In genomic region chr13:45055198-45055901, GRCh38 we compare ENCODE assay signal across 9 cellular contexts.
A peak's percentile ranks its signal among the peaks of the same experiment; 100 is the strongest.
DNase-seq lines count a peak whose midpoint lies in the region; ATAC-seq and TF ChIP-seq lines count a peak whose summit lies in the region.
"Had no signal": no experiment of that assay in that cellular context is flagged by ENCODE, and none has a peak within 500 bp of the region (broad histone marks: within the 10 kb centered on the region; RNA-seq: fewer than 3 reads in every experiment).

No MANE protein-coding gene starts in this region.

- TF ChIP-seq POLR2A in sigmoid colon (IDR thresholded peaks at IDR 0.05), result no peak

- ATAC-seq in PC-3, result peak; percentile 89

- H3K4me1 ChIP-seq in PC-3 (ENCODE audit: insufficient read depth, low read length) (peaks cover 27% of the 10 kb centered on the region), sigmoid colon (peaks cover 0 to 30% (median 22%) of the 10 kb centered on the region in 4 donors), endodermal cell (ENCODE audit: control insufficient read depth, insufficient read depth, low read length) (peaks cover 7% of the 10 kb centered on the region)

- BruUV-seq in PC-3 (replicated peaks; lab: Mats Ljungman, UMichigan), result no TSS peak

- H3F3A ChIP-seq in PC-3 (ENCODE audit: low read length, unreplicated experiment), result peaks cover 8% of the 10 kb centered on the region

- H3K79me2 ChIP-seq in PC-3 (ENCODE audit: low read length), result no peaks in the 10 kb centered on the region

- POLR2A ChIA-PET in PC-3 (lab: Charles Lee; ENCODE audit: unreplicated experiment), result interaction anchor here (0.5 to 0.6 kb wide), 2 partner anchors 11 to 1610 kb away, joined by 3 read pairs; no protein-coding TSS in a partner anchor

- H3K36me3 Mint-ChIP-seq in endodermal cell (ENCODE audit: low read depth), result no peaks in the 10 kb centered on the region
- H3K36me3 Mint-ChIP-seq: naive B cell had no signal

- peak overlapping the region; percentile 88 for H3K4me2 ChIP-seq in PC-3 (ENCODE audit: low read length)

- H4K20me1 ChIP-seq in PC-3 (ENCODE audit: low read length), result no peaks in the 10 kb centered on the region

- CTCF ChIA-PET in PC-3 (lab: Charles Lee), result no interaction called here

- H3K9me3 ChIP-seq in PC-3 (ENCODE audit: low read length) (no peaks in the 10 kb centered on the region), sigmoid colon (no peaks in the 10 kb centered on the region), endodermal cell (ENCODE audit: control insufficient read depth, low read length) (no peaks in the 10 kb centered on the region)

- peaks cover 7% of the 10 kb centered on the region for H3K27me3 Mint-ChIP-seq in endodermal cell (ENCODE audit: insufficient read depth)

- DNase-seq in ELR (ENCODE audit: low read depth) (peak; percentile 96), H4 (ENCODE audit: low spot score) (peak; percentile 82), PC-3 (peak; percentile 93), caudate nucleus (lab: John Stamatoyannopoulos, UW) (peak in 25 of 61 donors; percentile 1 to 79 (median 23)), sigmoid colon (peak; percentile 66), NCI-H446 treated with DMSO at 0.1 percent for 48 hours (lab: John Stamatoyannopoulos, UW) (no peak), SKM-1 treated with dmso at 0.1 percent for 144 hours (lab: John Stamatoyannopoulos, UW; ENCODE audit: unreplicated experiment) (no peak), endodermal cell (no peak)
- DNase-seq: naive B cell had no signal

- no peaks in the 10 kb centered on the region for H3K36me3 ChIP-seq in PC-3 (ENCODE audit: low read depth, low read length)
- no peaks in the 10 kb centered on the region for H3K36me3 ChIP-seq in sigmoid colon
- no peaks in the 10 kb centered on the region for H3K36me3 ChIP-seq in endodermal cell (ENCODE audit: control insufficient read depth, insufficient read depth, low read length)

- 19 to 48% methylated on average over 8 of the region's 8 CpGs for WGBS in sigmoid colon, 2 donors
- 84% methylated on average over 5 to 7 of the region's 8 CpGs for WGBS in endodermal cell (ENCODE audit: insufficient coverage in 1 of 2, insufficient read length in 1 of 2), 2 experiments

- H3K4me3 ChIP-seq in PC-3 (ENCODE audit: low read length) (peak overlapping the region; percentile 56; the same call in 1 of the 2 replicates), sigmoid colon (no peak overlapping the region), endodermal cell (ENCODE audit: low read length) (no peak overlapping the region)

- no peak overlapping the region for H3K4me3 Mint-ChIP-seq in endodermal cell
- H3K4me3 Mint-ChIP-seq: naive B cell had no signal

- peak overlapping the region; percentile 82 for H3K9ac ChIP-seq in PC-3 (ENCODE audit: low read length)
- H3K9ac ChIP-seq in endodermal cell (ENCODE audit: extremely low read depth, low read length, poor library complexity, severe bottlenecking), result no peak overlapping the region

- H3K4me1 Mint-ChIP-seq in endodermal cell, result peaks cover 6% of the 10 kb centered on the region

- no peak overlapping the region for H3K27ac Mint-ChIP-seq in endodermal cell

- no peaks in the 10 kb centered on the region for H3K9me2 ChIP-seq in PC-3 (replicated peaks; ENCODE audit: low read length)

- peak overlapping the region; percentile 67 for H2AFZ ChIP-seq in PC-3 (ENCODE audit: low read length)

- H3K9me3 Mint-ChIP-seq in endodermal cell, result no peaks in the 10 kb centered on the region

- H3K27ac ChIP-seq in PC-3 (ENCODE audit: low read length), result peak overlapping the region; percentile 99
- H3K27ac ChIP-seq in caudate nucleus (ENCODE audit: low read depth, low read length), result peak overlapping the region; percentile 74
- H3K27ac ChIP-seq in sigmoid colon, result peak overlapping the region; percentile 52 to 79 (median 74)
- no peak overlapping the region for H3K27ac ChIP-seq in endodermal cell (ENCODE audit: low read depth, low read length)

- intact Hi-C loops in PC-3 (cut with micrococcal nuclease) (loop anchor here (1.0 to 5.0 kb wide), 3 partner anchors 65 to 108 kb away; partner anchors contain the start of gene GTF2F2), sigmoid colon (cut with DNase I) (loop anchor here (2.0 to 5.0 kb wide), 2 partner anchors 137 to 227 kb away; no protein-coding TSS in a partner anchor)

- TF ChIP-seq CTCF in PC-3 (conservative IDR thresholded peaks at IDR 0.05; ENCODE audit: low read depth, low read length) (no peak), sigmoid colon (IDR thresholded peaks at IDR 0.05) (no peak), endodermal cell (conservative IDR thresholded peaks at IDR 0.05) (no peak)

- no peaks in the 10 kb centered on the region for H3K27me3 ChIP-seq in PC-3 (ENCODE audit: low read length)
- H3K27me3 ChIP-seq in sigmoid colon, result no peaks in the 10 kb centered on the region
- H3K27me3 ChIP-seq in endodermal cell (ENCODE audit: control insufficient read depth, insufficient read depth, low read length, poor library complexity, severe bottlenecking), result no peaks in the 10 kb centered on the region

- no peak for TF ChIP-seq EP300 in sigmoid colon (IDR thresholded peaks at IDR 0.05)

Comparison
In these comparisons a context has a peak if more than half of its experiments do, and no peak if none do; other contexts are left out.
1. DNase-seq: peak in ELR (single experiment), H4 (single experiment), PC-3 (single experiment) and sigmoid colon (single experiment); none in NCI-H446 treated with DMSO at 0.1 percent for 48 hours (single experiment), SKM-1 treated with dmso at 0.1 percent for 144 hours (single experiment) and endodermal cell (single experiment).